Comparison of ENCODE assay signal across 23 cellular contexts in the genomic region with DNA sequence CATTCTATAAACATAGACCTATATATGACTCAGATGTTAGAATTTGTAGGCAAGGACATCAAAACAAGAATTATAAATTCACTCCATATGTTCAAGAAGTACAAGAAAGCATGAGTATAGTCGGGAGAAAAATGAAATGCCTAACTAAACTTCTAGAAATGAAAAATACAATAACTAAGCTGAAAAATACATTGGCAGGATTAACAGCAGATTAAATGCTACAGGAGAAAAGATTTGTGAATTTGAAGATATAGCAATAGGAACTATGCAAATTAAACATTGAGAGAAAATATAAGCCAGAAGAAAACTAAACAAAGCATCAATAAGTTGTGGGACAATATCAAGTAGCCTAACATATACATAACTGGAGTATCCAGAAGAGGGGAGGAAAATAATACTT. TPM values are rescaled to one million over a fixed set of nuclear protein-coding genes. Genes with fewer than 3 reads are reported as not detected.
DNase-seq lines count a peak whose midpoint lies in the region; ATAC-seq, FAIRE-seq and TF ChIP-seq lines count a peak whose summit lies in the region.
"Had no signal": no experiment of that assay in that cellular context is flagged by ENCODE, and none has a peak within 500 bp of the region (broad histone marks: within the 10 kb centered on the region; RNA-seq: fewer than 3 reads in every experiment).

No MANE protein-coding gene starts in this region.

- FAIRE-seq in HepG2 (lab: Jason Lieb, UNC) (no peak), K562 (lab: Jason Lieb, UNC) (no peak)
- FAIRE-seq: A204.1, GM12891, GM19239 had no signal

- no peaks in the 10 kb centered on the region for H3K9me2 ChIP-seq in hepatocyte (replicated peaks; ENCODE audit: insufficient read depth)

- TF ChIP-seq POLR2A in HepG2 (IDR thresholded peaks at IDR 0.05; ENCODE audit: insufficient read depth in 1 of 2, low read depth in 2 of 2, low read length in 2 of 2) (no peak), K562 (conservative IDR thresholded peaks at IDR 0.05) (no peak)

- BruUV-seq in HepG2 (replicated peaks; lab: Mats Ljungman, UMichigan) (no TSS peak), K562 (replicated peaks; lab: Mats Ljungman, UMichigan) (no TSS peak)

- H3K27me3 ChIP-seq in liver (ENCODE audit: control insufficient read depth in 4 of 4, insufficient read depth in 4 of 4, low read length in 3 of 4), result no peaks in the 10 kb centered on the region
- no peaks in the 10 kb centered on the region for H3K27me3 ChIP-seq in HepG2 (ENCODE audit: control insufficient read depth in 1 of 2, insufficient read depth in 2 of 2, low read length in 2 of 2)
- no peaks in the 10 kb centered on the region for H3K27me3 ChIP-seq in K562 (ENCODE audit: control insufficient read depth in 2 of 2, insufficient read depth in 2 of 2, low read length in 2 of 2)
- no peaks in the 10 kb centered on the region for H3K27me3 ChIP-seq in hepatocyte
- H3K27me3 ChIP-seq: BE2C, BLaER1 had no signal

- H3K9me3 ChIP-seq in liver (ENCODE audit: control insufficient read depth in 4 of 4, low read length in 3 of 4), result no peaks in the 10 kb centered on the region
- no peaks in the 10 kb centered on the region for H3K9me3 ChIP-seq in HepG2 (ENCODE audit: low read length)
- no peaks in the 10 kb centered on the region for H3K9me3 ChIP-seq in K562 (replicated peaks; ENCODE audit: control insufficient read depth, insufficient read depth, low read depth, low read length)
- H3K9me3 ChIP-seq in hepatocyte (ENCODE audit: low read depth), result no peaks in the 10 kb centered on the region
- H3K9me3 ChIP-seq: BE2C had no signal

- intact Hi-C loops in HepG2 (cut with micrococcal nuclease; ENCODE audit: unreplicated experiment), result no loop called here
- intact Hi-C loops in K562 (cut with micrococcal nuclease), result no loop called here

- H3K4me2 ChIP-seq in HepG2 (ENCODE audit: low read depth, low read length) (no peak overlapping the region), K562 (ENCODE audit: insufficient read depth, low read length) (no peak overlapping the region), hepatocyte (peak overlapping the region; percentile 51)
- H3K4me2 ChIP-seq: BLaER1 had no signal

- H2AFZ ChIP-seq in HepG2 (ENCODE audit: low read length) (no peak overlapping the region), K562 (ENCODE audit: low read depth, low read length) (no peak overlapping the region), hepatocyte (no peak overlapping the region)

- H3K4me1 ChIP-seq in liver (ENCODE audit: control insufficient read depth in 4 of 4, insufficient read depth in 4 of 4, low read length in 3 of 4), result peaks cover 0 to 18% (median 15%) of the 10 kb centered on the region in 4 donors
- peaks cover 13% of the 10 kb centered on the region; the same call in 1 of the 2 replicates for H3K4me1 ChIP-seq in HepG2 (ENCODE audit: insufficient read depth, low read length)
- no peaks in the 10 kb centered on the region; a peak in 1 of 5 replicates for H3K4me1 ChIP-seq in K562 (replicated peaks in 1 of 2; ENCODE audit: control insufficient read depth in 2 of 2, insufficient read depth in 2 of 2, low read length in 2 of 2)
- H3K4me1 ChIP-seq in hepatocyte (ENCODE audit: insufficient read depth), result no peaks in the 10 kb centered on the region
- H3K4me1 ChIP-seq: BE2C, BLaER1 had no signal

- CTCF ChIA-PET in HepG2 (lab: Yijun Ruan, JAX; ENCODE audit: low intra/inter-chr PET ratio, low total read pairs) (interaction anchor here (3.3 kb wide), 1 partner anchor 38 kb away, joined by 22 read pairs; no protein-coding TSS in a partner anchor), K562 (lab: Yijun Ruan, JAX; ENCODE audit: low intra/inter-chr PET ratio) (no interaction called here)

- TF ChIP-seq EP300 in HepG2 (IDR thresholded peaks at IDR 0.05; ENCODE audit: low read depth in 2 of 2, low read length in 2 of 2) (no peak), HepG2 (CRISPR knock-in tag; IDR thresholded peaks at IDR 0.05; ENCODE audit: borderline replicate concordance) (no peak), K562 (IDR thresholded peaks at IDR 0.05; ENCODE audit: low read length) (no peak)

- POLR2A ChIA-PET in HepG2 (lab: Yijun Ruan, JAX) (no interaction called here), K562 (lab: Yijun Ruan, JAX) (no interaction called here)

- H3K9ac ChIP-seq in liver (ENCODE audit: low read depth in 1 of 2, low read length in 2 of 2) (peak overlapping the region in 1 of 2 donors; percentile 47), HepG2 (ENCODE audit: insufficient read depth, low read depth, low read length) (no peak overlapping the region), K562 (ENCODE audit: insufficient read depth in 1 of 2, low read depth in 2 of 2, low read length in 2 of 2) (no peak overlapping the region)
- H3K9ac ChIP-seq: BLaER1 had no signal

- no peak for TF ChIP-seq CTCF in liver (IDR thresholded peaks at IDR 0.05; ENCODE audit: low read depth, low read length, missing input control)
- TF ChIP-seq CTCF in HepG2 (CRISPR knock-in tag; IDR thresholded peaks at IDR 0.05), result no peak
- no peak for TF ChIP-seq CTCF in K562 (IDR thresholded peaks at IDR 0.05 in 2 of 3, conservative IDR thresholded peaks at IDR 0.05 in 1 of 3; ENCODE audit: insufficient read depth in 2 of 3, low read depth in 1 of 3, low read length in 3 of 3)
- no peak for TF ChIP-seq CTCF in hepatocyte (IDR thresholded peaks at IDR 0.05; ENCODE audit: poor library complexity)

- H4K20me1 ChIP-seq in HepG2 (ENCODE audit: insufficient read depth, low read length), result no peaks in the 10 kb centered on the region
- no peaks in the 10 kb centered on the region for H4K20me1 ChIP-seq in K562 (replicated peaks; ENCODE audit: control insufficient read depth, insufficient read depth, low read length)
- H4K20me1 ChIP-seq in hepatocyte (ENCODE audit: insufficient read depth, poor library complexity, severe bottlenecking), result no peaks in the 10 kb centered on the region
- H4K20me1 ChIP-seq: BLaER1 had no signal

- TF ChIP-seq RAD21 in liver (IDR thresholded peaks at IDR 0.05), result no peak
- TF ChIP-seq RAD21 in HepG2 (CRISPR knock-in tag; IDR thresholded peaks at IDR 0.05), result no peak
- no peak for TF ChIP-seq RAD21 in K562 (CRISPR knock-in tag; conservative IDR thresholded peaks at IDR 0.05 in 1 of 2, IDR thresholded peaks at IDR 0.05 in 1 of 2)

- H3K4me3 ChIP-seq in liver (ENCODE audit: low read depth in 1 of 3, low read length in 3 of 3), result no peak overlapping the region
- no peak overlapping the region for H3K4me3 ChIP-seq in HepG2 (replicated peaks in 1 of 3; ENCODE audit: insufficient read depth in 1 of 3, low read depth in 2 of 3, low read length in 3 of 3)
- H3K4me3 ChIP-seq in K562, result no peak overlapping the region
- H3K4me3 ChIP-seq in hepatocyte, result no peak overlapping the region
- H3K4me3 ChIP-seq: BLaER1 had no signal

- H3K27ac ChIP-seq in liver (ENCODE audit: low read depth in 1 of 2, low read length in 2 of 2) (peak overlapping the region; percentile 60 to 79), HepG2 (ENCODE audit: extremely low read length, insufficient read depth, low read length) (no peak overlapping the region), K562 (ENCODE audit: extremely low read depth, low read depth, low read length) (no peak overlapping the region), hepatocyte (peak overlapping the region; percentile 59)
- H3K27ac ChIP-seq: BLaER1 had no signal

- 92% methylated on average over 1 of the region's 1 CpG for WGBS in liver
- 74% methylated on average over 1 of the region's 1 CpG for WGBS in HepG2 (ENCODE audit: low lambda C conversion rate)
- 11% methylated on average over 1 of the region's 1 CpG for WGBS in K562 (ENCODE audit: insufficient coverage, low coverage, missing lambda C conversion rate)
- 97% methylated on average over 1 of the region's 1 CpG for WGBS in hepatocyte (ENCODE audit: low lambda C conversion rate, missing lambda C conversion rate)

- H3K9me1 ChIP-seq in K562 (ENCODE audit: control insufficient read depth, insufficient read depth, low read length), result no peaks in the 10 kb centered on the region

- DNase-seq in HepG2 (ENCODE audit: low spot score) (no peak), K562 (ENCODE audit: extremely low read depth in 1 of 4, low spot score in 3 of 4) (no peak), hepatocyte (ENCODE audit: low spot score) (no peak), NCI-H82 treated with DMSO at 0.1 percent for 48 hours (lab: John Stamatoyannopoulos, UW; ENCODE audit: unreplicated experiment) (no peak), NCI-H1694 treated with DMSO at 0.1 percent for 48 hours (lab: John Stamatoyannopoulos, UW) (no peak), DMS 273 (lab: John Stamatoyannopoulos, UW; ENCODE audit: unreplicated experiment) (no peak)
- DNase-seq: 8988T; ACHN; BE2C; C1 segment of cervical spinal cord; CD4-positive, alpha-beta memory T cell; CD4-positive, CD25-positive, alpha-beta regulatory T cell; CD8-positive, alpha-beta memory T cell; COR-L47; DMS79 treated with DMSO at 0.1 percent for 48 hours; GF-D8 had no signal

- H3K79me2 ChIP-seq in HepG2 (ENCODE audit: insufficient read depth, low read length), result no peaks in the 10 kb centered on the region
- H3K79me2 ChIP-seq in K562 (ENCODE audit: control insufficient read depth, insufficient read depth, low read length), result no peaks in the 10 kb centered on the region
- no peaks in the 10 kb centered on the region for H3K79me2 ChIP-seq in hepatocyte

- no peaks in the 10 kb centered on the region for H3K36me3 ChIP-seq in liver (ENCODE audit: control insufficient read depth in 4 of 4, insufficient read depth in 3 of 4, low read depth in 1 of 4, low read length in 3 of 4)
- no peaks in the 10 kb centered on the region for H3K36me3 ChIP-seq in HepG2 (replicated peaks in 1 of 2; ENCODE audit: control insufficient read depth in 1 of 2, insufficient read depth in 2 of 2, low read length in 2 of 2)
- no peaks in the 10 kb centered on the region for H3K36me3 ChIP-seq in K562 (ENCODE audit: control insufficient read depth, insufficient read depth, low read length)
- no peaks in the 10 kb centered on the region for H3K36me3 ChIP-seq in hepatocyte (replicated peaks; ENCODE audit: insufficient read depth, low read depth)
- H3K36me3 ChIP-seq: BE2C, BLaER1 had no signal

- in situ Hi-C loops in HepG2 (cut with HindIII; ENCODE audit: extremely low pct_ligation_motif_present, low pct_unique_long_range_greater_than_20kb) (no loop called here), K562 (cut with MboI) (no loop called here)

- ATAC-seq in HepG2 (no peak), K562 (no peak)

RNA-seq across cellular contexts. Expression of a gene that starts 55.3 kb away (rescaled TPM):
- 1 to 10 TPM in 1 of 2 donors, under 1 TPM in 1; 0.25 to 1.9 TPM for total RNA-seq in liver
- 1 to 10 TPM; 4.1 to 8.7 TPM for polyA plus RNA-seq in liver
- total RNA-seq in HepG2 (2016; rRNA removed; fragmentation: Illumina TruSeq; extraction: Trizol), result not detected in 2 replicates
- not detected in 2 replicates for total RNA-seq in HepG2 (2016; cell fraction: cytosol; rRNA removed; fragmentation: Illumina TruSeq; extraction: Trizol; ENCODE audit: low read depth)
- not detected in 2 replicates for total RNA-seq in HepG2 (2016; cell fraction: insoluble cytoplasmic fraction; rRNA removed; fragmentation: Illumina TruSeq; extraction: Trizol)
- total RNA-seq in HepG2 (2016; cell fraction: membrane; rRNA removed; fragmentation: Illumina TruSeq; extraction: Trizol), result not detected in 2 replicates
- total RNA-seq in HepG2 (2016; cell fraction: nucleus; rRNA removed; fragmentation: Illumina TruSeq; extraction: Trizol), result not detected in 2 replicates
- not detected in 2 replicates for polyA plus RNA-seq in HepG2 (2011; rRNA removed)
- polyA plus RNA-seq in HepG2 (2011; cell fraction: cytosol; rRNA removed), result not detected in 2 replicates
- not detected in 2 replicates for polyA plus RNA-seq in HepG2 (2011; cell fraction: nucleus; rRNA removed)
- not detected in 2 replicates for polyA plus RNA-seq in HepG2 (2012)
- not detected in 2 replicates for polyA plus RNA-seq in HepG2 (2016; cell fraction: cytosol; fragmentation: Illumina TruSeq; extraction: Trizol; ENCODE audit: low read depth)
- not detected in 2 replicates for polyA plus RNA-seq in HepG2 (2016; cell fraction: insoluble cytoplasmic fraction; fragmentation: Illumina TruSeq; extraction: Trizol; ENCODE audit: low read depth)
- not detected in 2 replicates for polyA plus RNA-seq in HepG2 (2016; cell fraction: membrane; fragmentation: Illumina TruSeq; extraction: Trizol; ENCODE audit: low read depth)
- polyA plus RNA-seq in HepG2 (2016; cell fraction: nucleus; fragmentation: Illumina TruSeq; extraction: Trizol; ENCODE audit: insufficient read depth, low read depth), result not detected in 2 replicates
- not detected in 2 replicates for polyA minus RNA-seq in HepG2 (2011; rRNA and poly(A)+ RNA removed; ENCODE audit: low replicate concordance)
- polyA minus RNA-seq in HepG2 (2011; cell fraction: cytosol; rRNA and poly(A)+ RNA removed), result not detected in 2 replicates
- not detected in 2 replicates for polyA minus RNA-seq in HepG2 (2011; cell fraction: nucleus; rRNA and poly(A)+ RNA removed)
- not detected in 2 replicates for total RNA-seq in K562 (2011; cell fraction: chromatin; rRNA removed; ENCODE audit: low replicate concordance)
- total RNA-seq in K562 (2011; cell fraction: nucleolus; rRNA removed), result not detected in 2 replicates
- not detected in 2 replicates for total RNA-seq in K562 (2011; cell fraction: nucleoplasm; rRNA removed)
- not detected in 2 replicates for total RNA-seq in K562 (2014; rRNA removed)
- not detected in 2 replicates for total RNA-seq in K562 (2014; rRNA removed; fragmentation: Illumina TruSeq; extraction: Trizol)
- total RNA-seq in K562 (2015; rRNA removed; fragmentation: Illumina TruSeq; extraction: Trizol), result not detected in 2 replicates
- total RNA-seq in K562 (2021), result 0.42 and 1.3 TPM in 2 replicates
- not detected in 2 replicates for polyA plus RNA-seq in K562 (2011; rRNA removed)
- not detected in 2 replicates for polyA plus RNA-seq in K562 (2011; cell fraction: cytosol; rRNA removed)
- not detected in 2 replicates for polyA plus RNA-seq in K562 (2011; cell fraction: nucleus; rRNA removed)
- 0.25 and 0.89 TPM in 2 replicates for polyA plus RNA-seq in K562 (2012)
- 0.18 TPM in 1 of 2 replicates, not detected in the other for polyA plus RNA-seq in K562 (2014; fragmentation: Illumina TruSeq; extraction: Trizol)
- polyA plus RNA-seq in K562 (2014; fragmentation: Nextera tagmentation; extraction: Ambion mirVana), result under 1 TPM in 1 of 2 experiments, not detected in 1; 0.35 TPM
- not detected in 2 replicates for polyA plus RNA-seq in K562 (2014; rRNA removed)
- not detected in 2 replicates for polyA minus RNA-seq in K562 (2011; rRNA and poly(A)+ RNA removed)
- polyA minus RNA-seq in K562 (2011; cell fraction: cytosol; rRNA and poly(A)+ RNA removed), result not detected in 2 replicates
- not detected in 2 replicates for polyA minus RNA-seq in K562 (2011; cell fraction: nucleus; rRNA and poly(A)+ RNA removed)
- total RNA-seq in hepatocyte, result 3.5 TPM in 1 of 2 replicates, not detected in the other
- 1.5 and 1.6 TPM in 2 replicates for polyA plus RNA-seq in hepatocyte
- total RNA-seq: A673; CD4-positive, alpha-beta memory T cell; CD4-positive, CD25-positive, alpha-beta regulatory T cell had no signal
- polyA plus RNA-seq: CD14-positive monocyte; CD4-positive, alpha-beta memory T cell; CD4-positive, CD25-positive, alpha-beta regulatory T cell; CD8-positive, alpha-beta memory T cell had no signal

Comparison
In these comparisons a context has a peak if more than half of its experiments do, and no peak if none do; other contexts are left out.
1. H3K27ac ChIP-seq: peak in liver (2 of 2) and hepatocyte (single experiment); none in HepG2 (single experiment) and K562 (single experiment).